Comparison of ENCODE assay signal across 15 cellular contexts in the genomic region with DNA sequence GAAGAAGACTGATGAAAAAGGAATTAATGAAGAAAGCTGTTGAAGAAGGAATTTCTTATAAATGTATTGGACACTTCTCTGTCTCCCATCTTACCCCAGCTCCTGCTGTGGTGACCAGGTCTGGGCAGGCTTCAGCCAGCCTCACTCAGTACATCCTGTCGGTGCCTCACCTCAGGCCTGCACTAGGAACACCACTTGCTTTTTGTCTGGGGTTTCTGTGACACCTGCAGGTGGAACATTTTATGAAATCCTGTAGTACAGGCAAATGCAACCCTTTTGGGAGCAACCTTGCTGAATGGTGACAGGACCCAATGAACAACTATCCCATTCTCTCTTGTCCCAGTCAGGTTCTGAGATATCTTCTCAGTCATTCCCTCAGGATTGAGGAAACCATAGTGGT.
DNase-seq lines count a peak whose midpoint lies in the region; ATAC-seq, FAIRE-seq and TF ChIP-seq lines count a peak whose summit lies in the region.
"Had no signal": no experiment of that assay in that cellular context is flagged by ENCODE, and none has a peak within 500 bp of the region (broad histone marks: within the 10 kb centered on the region; RNA-seq: fewer than 3 reads in every experiment).

No MANE protein-coding gene starts in this region.

- TF ChIP-seq RAD21 in HepG2 (CRISPR knock-in tag; IDR thresholded peaks at IDR 0.05), result no peak

- H3K9ac ChIP-seq in HepG2 (ENCODE audit: insufficient read depth, low read depth, low read length), result no peak overlapping the region
- H3K9ac ChIP-seq: GM23248, neural progenitor cell had no signal

- CTCF ChIA-PET in HepG2 (lab: Yijun Ruan, JAX; ENCODE audit: low intra/inter-chr PET ratio, low total read pairs), result no interaction called here

- TF ChIP-seq POLR2A in HepG2 (IDR thresholded peaks at IDR 0.05; ENCODE audit: insufficient read depth in 1 of 2, low read depth in 2 of 2, low read length in 2 of 2), result no peak
- TF ChIP-seq POLR2A in right lobe of liver (IDR thresholded peaks at IDR 0.05), result no peak
- no peak for TF ChIP-seq POLR2A in NB4 (IDR thresholded peaks at IDR 0.05; ENCODE audit: extremely low read depth, insufficient read length)
- no peak for TF ChIP-seq POLR2A in gastrocnemius medialis (IDR thresholded peaks at IDR 0.05)

- POLR2A ChIA-PET in HepG2 (lab: Yijun Ruan, JAX), result no interaction called here

- 0% methylated on average over 1 of the region's 1 CpG for WGBS in HepG2 (ENCODE audit: low lambda C conversion rate)
- WGBS in right lobe of liver (ENCODE audit: insufficient coverage, low coverage, low lambda C conversion rate, missing lambda C conversion rate), result 29% methylated on average over 1 of the region's 1 CpG

- no peak overlapping the region for H2AFZ ChIP-seq in HepG2 (ENCODE audit: low read length)
- H2AFZ ChIP-seq: GM23248, neural progenitor cell had no signal

- H3K4me2 ChIP-seq in HepG2 (ENCODE audit: low read depth, low read length), result no peak overlapping the region
- H3K4me2 ChIP-seq: neural progenitor cell had no signal

- no peaks in the 10 kb centered on the region for H4K20me1 ChIP-seq in HepG2 (ENCODE audit: insufficient read depth, low read length)

- H3K4me1 ChIP-seq in HepG2 (ENCODE audit: insufficient read depth, low read length) (no peaks in the 10 kb centered on the region), right lobe of liver (no peaks in the 10 kb centered on the region), gastrocnemius medialis (peaks cover 0 to 11% of the 10 kb centered on the region in 2 donors)
- H3K4me1 ChIP-seq: esophagus muscularis mucosa, neural progenitor cell had no signal

- H3K27ac ChIP-seq in HepG2 (ENCODE audit: extremely low read length, insufficient read depth, low read length), result no peak overlapping the region
- H3K27ac ChIP-seq in right lobe of liver, result no peak overlapping the region
- H3K27ac ChIP-seq in gastrocnemius medialis, result no peak overlapping the region
- H3K27ac ChIP-seq: esophagus muscularis mucosa, GM23248, neural progenitor cell had no signal

- no peaks in the 10 kb centered on the region for H3K79me2 ChIP-seq in HepG2 (ENCODE audit: insufficient read depth, low read length)

- no peak for TF ChIP-seq EP300 in HepG2 (IDR thresholded peaks at IDR 0.05; ENCODE audit: low read depth in 2 of 2, low read length in 2 of 2)
- TF ChIP-seq EP300 in HepG2 (CRISPR knock-in tag; IDR thresholded peaks at IDR 0.05; ENCODE audit: borderline replicate concordance), result no peak

- FAIRE-seq in HepG2 (lab: Jason Lieb, UNC), result no peak
- no peak for FAIRE-seq in urothelium cell line (lab: Jason Lieb, UNC)

- peak; percentile 31; the same call in 1 of the 3 replicates for ATAC-seq in HepG2
- ATAC-seq in right lobe of liver, result no peak
- no peak for ATAC-seq in gastrocnemius medialis
- ATAC-seq in sciatic nerve, result no peak

- DNase-seq in HepG2 (ENCODE audit: low spot score) (no peak), right lobe of liver (no peak), NB4 (ENCODE audit: low read depth) (peak; percentile 15), SK-N-DZ (ENCODE audit: low spot score) (peak; percentile 4), urothelium cell line (ENCODE audit: low spot score) (peak; percentile 17), gastrocnemius medialis (no peak), sciatic nerve (ENCODE audit: low spot score) (no peak)
- DNase-seq in activated naive CD4-positive, alpha-beta T cell (lab: John Stamatoyannopoulos, UW), result no peak
- DNase-seq: activated CD4-positive, CD25-positive, alpha-beta regulatory T cell treated with anti-CD3 and anti-CD28 coated beads, Interleukin-2, amount 50 U/mL, for 72 hours; activated CD8-positive, alpha-beta memory T cell treated with anti-CD3 and anti-CD28 coated beads, Interleukin-2, amount 50 U/mL, for 48 hours; activated naive CD4-positive, alpha-beta T cell treated with anti-CD3 and anti-CD28 coated beads for 36 hours; dermis blood vessel endothelial cell; GM23248 had no signal

- BruUV-seq in HepG2 (replicated peaks; lab: Mats Ljungman, UMichigan), result no TSS peak

- H3K36me3 ChIP-seq in HepG2 (replicated peaks in 1 of 2; ENCODE audit: control insufficient read depth in 1 of 2, insufficient read depth in 2 of 2, low read length in 2 of 2) (no peaks in the 10 kb centered on the region), right lobe of liver (no peaks in the 10 kb centered on the region), gastrocnemius medialis (no peaks in the 10 kb centered on the region)
- H3K36me3 ChIP-seq: esophagus muscularis mucosa, neural progenitor cell had no signal

- H3K4me3 ChIP-seq in HepG2 (replicated peaks in 1 of 3; ENCODE audit: insufficient read depth in 1 of 3, low read depth in 2 of 3, low read length in 3 of 3) (no peak overlapping the region), right lobe of liver (no peak overlapping the region), NB4 (ENCODE audit: low read depth, low read length) (no peak overlapping the region), gastrocnemius medialis (no peak overlapping the region)
- H3K4me3 ChIP-seq: esophagus muscularis mucosa, GM23248, neural progenitor cell had no signal

- TF ChIP-seq CTCF in HepG2 (CRISPR knock-in tag; IDR thresholded peaks at IDR 0.05), result no peak
- no peak for TF ChIP-seq CTCF in right lobe of liver (IDR thresholded peaks at IDR 0.05)
- no peak for TF ChIP-seq CTCF in NB4 (IDR thresholded peaks at IDR 0.05; ENCODE audit: low read depth, low read length)
- TF ChIP-seq CTCF in gastrocnemius medialis (IDR thresholded peaks at IDR 0.05 in 4 of 5, conservative IDR thresholded peaks at IDR 0.05 in 1 of 5), result no peak

- intact Hi-C loops in HepG2 (cut with micrococcal nuclease; ENCODE audit: unreplicated experiment), result no loop called here
- intact Hi-C loops in right lobe of liver (cut with DNase I), result no loop called here
- intact Hi-C loops in gastrocnemius medialis (cut with DNase I; ENCODE audit: low total_unique reads), result no loop called here
- intact Hi-C loops in sciatic nerve (cut with DNase I), result no loop called here

- H3K9me3 ChIP-seq in HepG2 (ENCODE audit: low read length) (no peaks in the 10 kb centered on the region), right lobe of liver (no peaks in the 10 kb centered on the region), gastrocnemius medialis (no peaks in the 10 kb centered on the region)
- H3K9me3 ChIP-seq: esophagus muscularis mucosa had no signal

- in situ Hi-C loops in HepG2 (cut with HindIII; ENCODE audit: extremely low pct_ligation_motif_present, low pct_unique_long_range_greater_than_20kb), result no loop called here
- in situ Hi-C loops in gastrocnemius medialis (cut with MboI; ENCODE audit: low sequenced_read_pairs in 4 of 4), result loop anchor here in 2 of 4 donors (25.0 kb wide), 2 partner anchors 149 to 351 kb away; no protein-coding TSS in a partner anchor

- H3K27me3 ChIP-seq in HepG2 (ENCODE audit: control insufficient read depth in 1 of 2, insufficient read depth in 2 of 2, low read length in 2 of 2) (no peaks in the 10 kb centered on the region), right lobe of liver (peaks cover 0 to 5% of the 10 kb centered on the region in 2 donors), gastrocnemius medialis (no peaks in the 10 kb centered on the region)

TF ChIP-seq in HepG2, 621 proteins besides CTCF, POLR2A, EP300 and RAD21 (continues in another document):
- TF ChIP-seq PHB2 (IDR thresholded peaks at IDR 0.05; ENCODE audit: partially characterized antibody), result no peak
- no peak for TF ChIP-seq ZNF691 (CRISPR knock-in tag; IDR thresholded peaks at IDR 0.05; ENCODE audit: borderline replicate concordance, low read depth)
- TF ChIP-seq RARG (CRISPR knock-in tag; IDR thresholded peaks at IDR 0.05; ENCODE audit: low read depth), result no peak
- TF ChIP-seq ZNF616 (CRISPR knock-in tag; IDR thresholded peaks at IDR 0.05; ENCODE audit: low read depth), result no peak
- no peak for TF ChIP-seq ZNF614 (CRISPR knock-in tag; IDR thresholded peaks at IDR 0.05; ENCODE audit: borderline replicate concordance)
- no peak for TF ChIP-seq NCOR1 (IDR thresholded peaks at IDR 0.05; ENCODE audit: borderline replicate concordance, low read length)
- no peak for TF ChIP-seq LRRFIP1 (CRISPR knock-in tag; conservative IDR thresholded peaks at IDR 0.05)
- no peak for TF ChIP-seq ZBTB38 (CRISPR knock-in tag; IDR thresholded peaks at IDR 0.05)
- no peak for TF ChIP-seq SKI (IDR thresholded peaks at IDR 0.05; ENCODE audit: partially characterized antibody)
- TF ChIP-seq SRSF4 (IDR thresholded peaks at IDR 0.05; ENCODE audit: low read depth, low read length, poor library complexity, severe bottlenecking), result no peak

Comparison
In these comparisons a context has a peak if more than half of its experiments do, and no peak if none do; other contexts are left out.
1. DNase-seq: peak in NB4 (single experiment), SK-N-DZ (single experiment) and urothelium cell line (single experiment); none in HepG2 (single experiment), right lobe of liver (0 of 3), activated naive CD4-positive, alpha-beta T cell (0 of 4), gastrocnemius medialis (0 of 2) and sciatic nerve (single experiment).